17 cellular contexts compared by ENCODE assay signal in genomic region chr3:71446260-71446659, GRCh38.
DNase-seq lines count a peak whose midpoint lies in the region; ATAC-seq and TF ChIP-seq lines count a peak whose summit lies in the region.
"Had no signal": no experiment of that assay in that cellular context is flagged by ENCODE, and none has a peak within 500 bp of the region (broad histone marks: within the 10 kb centered on the region; RNA-seq: fewer than 3 reads in every experiment).

No MANE protein-coding gene starts in this region.

- TF ChIP-seq CTCF in HL-60 (IDR thresholded peaks at IDR 0.05; ENCODE audit: insufficient read depth, low read length) (no peak), osteocyte (IDR thresholded peaks at IDR 0.05) (no peak)

- peaks cover 96% of the 10 kb centered on the region for H3K4me1 Mint-ChIP-seq in activated CD4-positive, alpha-beta T cell treated with anti-CD3 and anti-CD28 coated beads for 36 hours
- peaks cover 95% of the 10 kb centered on the region for H3K4me1 Mint-ChIP-seq in activated naive CD8-positive, alpha-beta T cell (ENCODE audit: low read depth)
- peaks cover 53% of the 10 kb centered on the region for H3K4me1 Mint-ChIP-seq in osteocyte (ENCODE audit: unreplicated experiment)

- DNase-seq in activated CD4-positive, alpha-beta T cell treated with anti-CD3 and anti-CD28 coated beads for 36 hours: no peak
- DNase-seq in activated CD4-positive, alpha-beta T cell treated with anti-CD3 and anti-CD28 coated beads, Interleukin-2, amount 50 U/mL, for 1 hour: no peak
- no peak for DNase-seq in HL-60 (ENCODE audit: low read depth in 1 of 2, low spot score in 1 of 2)
- no peak for DNase-seq in osteocyte (ENCODE audit: extremely low spot score, unreplicated experiment)
- no peak for DNase-seq in NCI-H446 (lab: John Stamatoyannopoulos, UW)
- no peak for DNase-seq in stimulated activated CD4-positive, alpha-beta T cell treated with anti-CD3 and anti-CD28 coated beads, Interleukin-4, amount 100 ng/mL, for 24 hours
- no peak for DNase-seq in HuH-7.5 (ENCODE audit: low spot score)
- DNase-seq: activated B cell treated with CpG ODN at 0.5 μM for 24 hours; activated T-cell treated with anti-CD3 and anti-CD28 coated beads, Interleukin-2, amount 50 U/mL, for 1 hour; body of pancreas; Caco-2; hippocampal formation; left cardiac atrium; NCI-H1417 had no signal

- H3K36me3 Mint-ChIP-seq in activated CD4-positive, alpha-beta T cell treated with anti-CD3 and anti-CD28 coated beads for 36 hours (ENCODE audit: low read depth): peaks cover 9% of the 10 kb centered on the region
- no peaks in the 10 kb centered on the region for H3K36me3 Mint-ChIP-seq in activated naive CD8-positive, alpha-beta T cell
- H3K36me3 Mint-ChIP-seq in osteocyte (ENCODE audit: unreplicated experiment): peaks cover 7% of the 10 kb centered on the region

- ATAC-seq in activated CD4-positive, alpha-beta T cell treated with anti-CD3 and anti-CD28 coated beads for 36 hours: no peak
- ATAC-seq: A549, body of pancreas, left cardiac atrium had no signal

- CTCF ChIA-PET in activated CD4-positive, alpha-beta T cell treated with anti-CD3 and anti-CD28 coated beads for 36 hours (lab: Charles Lee): interaction anchor here (0.5 to 3.1 kb wide), 4 partner anchors 13 to 96 kb away, joined by 3 to 12 read pairs (median 4); no protein-coding TSS in a partner anchor

- no peak overlapping the region for H3K4me3 ChIP-seq in HL-60 (replicated peaks; ENCODE audit: insufficient read depth, low read length)
- H3K4me3 ChIP-seq: A549, body of pancreas had no signal

- POLR2A ChIA-PET in activated CD4-positive, alpha-beta T cell treated with anti-CD3 and anti-CD28 coated beads for 36 hours (lab: Charles Lee): no interaction called here

- peak overlapping the region; percentile 96 for H3K27ac ChIP-seq in HL-60 (replicated peaks)
- H3K27ac ChIP-seq: A549, KMS-11 had no signal

- H3K27ac Mint-ChIP-seq in activated CD4-positive, alpha-beta T cell treated with anti-CD3 and anti-CD28 coated beads for 36 hours: peak overlapping the region; percentile 68
- H3K27ac Mint-ChIP-seq in activated naive CD8-positive, alpha-beta T cell: peak overlapping the region; percentile 99
- peak overlapping the region; percentile 81 for H3K27ac Mint-ChIP-seq in osteocyte (ENCODE audit: unreplicated experiment)

- H3K27me3 ChIP-seq in HL-60 (ENCODE audit: insufficient read depth, poor library complexity, severe bottlenecking): no peaks in the 10 kb centered on the region
- H3K27me3 ChIP-seq: body of pancreas had no signal

- H3K27me3 Mint-ChIP-seq in activated CD4-positive, alpha-beta T cell treated with anti-CD3 and anti-CD28 coated beads for 36 hours: no peaks in the 10 kb centered on the region
- no peaks in the 10 kb centered on the region for H3K27me3 Mint-ChIP-seq in activated naive CD8-positive, alpha-beta T cell
- H3K27me3 Mint-ChIP-seq in osteocyte (ENCODE audit: unreplicated experiment): no peaks in the 10 kb centered on the region
- H3K27me3 Mint-ChIP-seq: activated B cell treated with CpG ODN at 0.5 μM for 24 hours had no signal

- intact Hi-C loops in activated CD4-positive, alpha-beta T cell treated with anti-CD3 and anti-CD28 coated beads for 36 hours (cut with DNase I, micrococcal nuclease): loop anchor here in 1 of 2 experiments (2.0 kb wide), 1 partner anchor 33 kb away; no protein-coding TSS in a partner anchor

- H3K9me3 Mint-ChIP-seq in activated CD4-positive, alpha-beta T cell treated with anti-CD3 and anti-CD28 coated beads for 36 hours (ENCODE audit: low read depth): no peaks in the 10 kb centered on the region
- H3K9me3 Mint-ChIP-seq in activated naive CD8-positive, alpha-beta T cell (ENCODE audit: low read depth): no peaks in the 10 kb centered on the region
- no peaks in the 10 kb centered on the region for H3K9me3 Mint-ChIP-seq in osteocyte (ENCODE audit: unreplicated experiment)
- H3K9me3 Mint-ChIP-seq: activated B cell treated with CpG ODN at 0.5 μM for 24 hours had no signal

- no peak overlapping the region for H3K4me3 Mint-ChIP-seq in activated CD4-positive, alpha-beta T cell treated with anti-CD3 and anti-CD28 coated beads for 36 hours
- peak overlapping the region; percentile 25 for H3K4me3 Mint-ChIP-seq in activated naive CD8-positive, alpha-beta T cell
- H3K4me3 Mint-ChIP-seq in osteocyte (ENCODE audit: unreplicated experiment): no peak overlapping the region
- H3K4me3 Mint-ChIP-seq: activated B cell treated with CpG ODN at 0.5 μM for 24 hours had no signal
